In the genomic region with DNA sequence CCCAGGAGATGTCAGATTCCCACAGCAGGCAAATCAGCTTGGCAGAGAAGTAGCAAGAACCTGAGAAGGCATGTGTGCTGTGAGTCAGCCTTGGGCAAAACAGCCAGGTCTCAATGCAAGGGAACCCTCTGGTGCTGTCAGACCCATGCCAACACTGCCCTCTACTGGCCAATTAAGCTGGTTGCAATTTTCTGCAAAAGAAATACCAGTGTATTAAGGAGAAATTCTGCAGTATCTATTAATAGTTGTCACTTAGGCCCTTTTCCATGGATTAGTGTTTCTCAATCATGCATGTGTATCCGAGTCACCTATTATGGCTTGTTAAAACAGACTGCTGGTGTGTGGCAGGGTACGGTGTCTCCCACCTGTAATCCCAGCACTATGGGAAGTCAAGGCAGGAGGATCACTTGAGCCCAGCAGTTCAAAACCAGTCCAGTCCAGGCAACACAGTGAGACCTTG, we compare ENCODE assay signal across 1 cellular context.
TF ChIP-seq lines count a peak whose summit lies in the region.

No MANE protein-coding gene starts in this region.

TF ChIP-seq in SK-N-SH, 30 proteins besides CTCF, POLR2A, EP300 and RAD21 (continued from another document):
- TF ChIP-seq, protein P1, sequence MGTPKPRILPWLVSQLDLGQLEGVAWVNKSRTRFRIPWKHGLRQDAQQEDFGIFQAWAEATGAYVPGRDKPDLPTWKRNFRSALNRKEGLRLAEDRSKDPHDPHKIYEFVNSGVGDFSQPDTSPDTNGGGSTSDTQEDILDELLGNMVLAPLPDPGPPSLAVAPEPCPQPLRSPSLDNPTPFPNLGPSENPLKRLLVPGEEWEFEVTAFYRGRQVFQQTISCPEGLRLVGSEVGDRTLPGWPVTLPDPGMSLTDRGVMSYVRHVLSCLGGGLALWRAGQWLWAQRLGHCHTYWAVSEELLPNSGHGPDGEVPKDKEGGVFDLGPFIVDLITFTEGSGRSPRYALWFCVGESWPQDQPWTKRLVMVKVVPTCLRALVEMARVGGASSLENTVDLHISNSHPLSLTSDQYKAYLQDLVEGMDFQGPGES (IDR thresholded peaks at IDR 0.05; ENCODE audit: low read depth, low read length) = 0 out of 2 replicates have a peak, but pooled peaks have one; percentile 20
- TF ChIP-seq TAF1 (IDR thresholded peaks at IDR 0.05; ENCODE audit: borderline replicate concordance, low read depth, low read length) (no peak), ELF1 (IDR thresholded peaks at IDR 0.05) (no peak), JUND (IDR thresholded peaks at IDR 0.05) (peak; percentile 54; the same call in 1 of the 2 replicates), MXI1 (IDR thresholded peaks at IDR 0.05; ENCODE audit: low read depth, low read length) (peak; percentile 87), EZH2phosphoT487 (IDR thresholded peaks at IDR 0.05; ENCODE audit: borderline replicate concordance, low read depth) (no peak), RXRA (IDR thresholded peaks at IDR 0.05; ENCODE audit: borderline replicate concordance, low read depth) (no peak), RCOR1 (IDR thresholded peaks at IDR 0.05; ENCODE audit: low read length) (peak; percentile 71), SMC3 (IDR thresholded peaks at IDR 0.05; ENCODE audit: low read depth, low read length) (peak; percentile 88), MEF2A (IDR thresholded peaks at IDR 0.05; ENCODE audit: borderline replicate concordance, low read depth) (no peak), TEAD4 (IDR thresholded peaks at IDR 0.05; ENCODE audit: borderline replicate concordance, insufficient read depth) (no peak), POLR2AphosphoS5 (IDR thresholded peaks at IDR 0.05; ENCODE audit: low read depth, low read length) (no peak)
- TF ChIP-seq, protein P2, sequence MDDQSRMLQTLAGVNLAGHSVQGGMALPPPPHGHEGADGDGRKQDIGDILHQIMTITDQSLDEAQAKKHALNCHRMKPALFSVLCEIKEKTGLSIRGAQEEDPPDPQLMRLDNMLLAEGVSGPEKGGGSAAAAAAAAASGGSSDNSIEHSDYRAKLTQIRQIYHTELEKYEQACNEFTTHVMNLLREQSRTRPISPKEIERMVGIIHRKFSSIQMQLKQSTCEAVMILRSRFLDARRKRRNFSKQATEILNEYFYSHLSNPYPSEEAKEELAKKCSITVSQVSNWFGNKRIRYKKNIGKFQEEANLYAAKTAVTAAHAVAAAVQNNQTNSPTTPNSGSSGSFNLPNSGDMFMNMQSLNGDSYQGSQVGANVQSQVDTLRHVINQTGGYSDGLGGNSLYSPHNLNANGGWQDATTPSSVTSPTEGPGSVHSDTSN (IDR thresholded peaks at IDR 0.05) = no peak; the same call in 1 of the 2 replicates
- TF ChIP-seq, protein P3, sequence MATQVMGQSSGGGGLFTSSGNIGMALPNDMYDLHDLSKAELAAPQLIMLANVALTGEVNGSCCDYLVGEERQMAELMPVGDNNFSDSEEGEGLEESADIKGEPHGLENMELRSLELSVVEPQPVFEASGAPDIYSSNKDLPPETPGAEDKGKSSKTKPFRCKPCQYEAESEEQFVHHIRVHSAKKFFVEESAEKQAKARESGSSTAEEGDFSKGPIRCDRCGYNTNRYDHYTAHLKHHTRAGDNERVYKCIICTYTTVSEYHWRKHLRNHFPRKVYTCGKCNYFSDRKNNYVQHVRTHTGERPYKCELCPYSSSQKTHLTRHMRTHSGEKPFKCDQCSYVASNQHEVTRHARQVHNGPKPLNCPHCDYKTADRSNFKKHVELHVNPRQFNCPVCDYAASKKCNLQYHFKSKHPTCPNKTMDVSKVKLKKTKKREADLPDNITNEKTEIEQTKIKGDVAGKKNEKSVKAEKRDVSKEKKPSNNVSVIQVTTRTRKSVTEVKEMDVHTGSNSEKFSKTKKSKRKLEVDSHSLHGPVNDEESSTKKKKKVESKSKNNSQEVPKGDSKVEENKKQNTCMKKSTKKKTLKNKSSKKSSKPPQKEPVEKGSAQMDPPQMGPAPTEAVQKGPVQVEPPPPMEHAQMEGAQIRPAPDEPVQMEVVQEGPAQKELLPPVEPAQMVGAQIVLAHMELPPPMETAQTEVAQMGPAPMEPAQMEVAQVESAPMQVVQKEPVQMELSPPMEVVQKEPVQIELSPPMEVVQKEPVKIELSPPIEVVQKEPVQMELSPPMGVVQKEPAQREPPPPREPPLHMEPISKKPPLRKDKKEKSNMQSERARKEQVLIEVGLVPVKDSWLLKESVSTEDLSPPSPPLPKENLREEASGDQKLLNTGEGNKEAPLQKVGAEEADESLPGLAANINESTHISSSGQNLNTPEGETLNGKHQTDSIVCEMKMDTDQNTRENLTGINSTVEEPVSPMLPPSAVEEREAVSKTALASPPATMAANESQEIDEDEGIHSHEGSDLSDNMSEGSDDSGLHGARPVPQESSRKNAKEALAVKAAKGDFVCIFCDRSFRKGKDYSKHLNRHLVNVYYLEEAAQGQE (IDR thresholded peaks at IDR 0.05; ENCODE audit: low read depth, low read length) = no peak
- TF ChIP-seq, protein P4, sequence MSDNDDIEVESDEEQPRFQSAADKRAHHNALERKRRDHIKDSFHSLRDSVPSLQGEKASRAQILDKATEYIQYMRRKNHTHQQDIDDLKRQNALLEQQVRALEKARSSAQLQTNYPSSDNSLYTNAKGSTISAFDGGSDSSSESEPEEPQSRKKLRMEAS (IDR thresholded peaks at IDR 0.05; ENCODE audit: low read depth) = peak; percentile 70; the same call in 1 of the 2 replicates
- TF ChIP-seq, protein P5, sequence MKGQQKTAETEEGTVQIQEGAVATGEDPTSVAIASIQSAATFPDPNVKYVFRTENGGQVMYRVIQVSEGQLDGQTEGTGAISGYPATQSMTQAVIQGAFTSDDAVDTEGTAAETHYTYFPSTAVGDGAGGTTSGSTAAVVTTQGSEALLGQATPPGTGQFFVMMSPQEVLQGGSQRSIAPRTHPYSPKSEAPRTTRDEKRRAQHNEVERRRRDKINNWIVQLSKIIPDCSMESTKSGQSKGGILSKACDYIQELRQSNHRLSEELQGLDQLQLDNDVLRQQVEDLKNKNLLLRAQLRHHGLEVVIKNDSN (IDR thresholded peaks at IDR 0.05; ENCODE audit: borderline replicate concordance, low read depth) = no peak
- TF ChIP-seq, protein P6, sequence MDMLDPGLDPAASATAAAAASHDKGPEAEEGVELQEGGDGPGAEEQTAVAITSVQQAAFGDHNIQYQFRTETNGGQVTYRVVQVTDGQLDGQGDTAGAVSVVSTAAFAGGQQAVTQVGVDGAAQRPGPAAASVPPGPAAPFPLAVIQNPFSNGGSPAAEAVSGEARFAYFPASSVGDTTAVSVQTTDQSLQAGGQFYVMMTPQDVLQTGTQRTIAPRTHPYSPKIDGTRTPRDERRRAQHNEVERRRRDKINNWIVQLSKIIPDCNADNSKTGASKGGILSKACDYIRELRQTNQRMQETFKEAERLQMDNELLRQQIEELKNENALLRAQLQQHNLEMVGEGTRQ (IDR thresholded peaks at IDR 0.05; ENCODE audit: borderline replicate concordance, low read depth, low read length) = no peak
